ENCODE assay signal across 8 cellular contexts in genomic region chrX:40474205-40474626, GRCh38.
DNase-seq lines count a peak whose midpoint lies in the region; ATAC-seq and TF ChIP-seq lines count a peak whose summit lies in the region.

No MANE protein-coding gene starts in this region.

- no peaks in the 10 kb centered on the region for H3K27me3 ChIP-seq in sigmoid colon

- no peaks in the 10 kb centered on the region for H3K36me3 ChIP-seq in sigmoid colon

- intact Hi-C loops in sigmoid colon (cut with DNase I), result no loop called here

- no peaks in the 10 kb centered on the region for H3K9me3 ChIP-seq in sigmoid colon

- no peak for ATAC-seq in GM18861 (IDR thresholded peaks at IDR 0.05; ENCODE audit: unreplicated experiment)
- no peak for ATAC-seq in GM19351 (IDR thresholded peaks at IDR 0.05; ENCODE audit: unreplicated experiment)

- H3K27ac ChIP-seq in sigmoid colon, result peak overlapping the region in 1 of 4 donors; percentile 8

- no peak overlapping the region for H3K4me3 ChIP-seq in sigmoid colon

- no peak for TF ChIP-seq CTCF in sigmoid colon (IDR thresholded peaks at IDR 0.05)

- DNase-seq in NCI-H1092 (lab: John Stamatoyannopoulos, UW) (peak; percentile 12), NCI-H1092 treated with DMSO at 0.1 percent for 48 hours (lab: John Stamatoyannopoulos, UW) (no peak), NCI-H69 (lab: John Stamatoyannopoulos, UW) (peak; percentile 97), glomerular visceral epithelial cell (ENCODE audit: extremely low spot score) (peak; percentile 90), sigmoid colon (peak; percentile 67), UCSD-AML1 (lab: John Stamatoyannopoulos, UW; ENCODE audit: unreplicated experiment) (no peak)

- no peak for TF ChIP-seq POLR2A in sigmoid colon (IDR thresholded peaks at IDR 0.05)

- 39 to 70% methylated on average over 14 of the region's 14 CpGs for WGBS in sigmoid colon, 2 donors

- H3K4me1 ChIP-seq in sigmoid colon, result peaks cover 0 to 26% (median 16%) of the 10 kb centered on the region in 4 donors

- TF ChIP-seq EP300 in sigmoid colon (IDR thresholded peaks at IDR 0.05), result no peak

Comparison
In these comparisons a context has a peak if more than half of its experiments do, and no peak if none do; other contexts are left out.
1. DNase-seq: peak in NCI-H1092 (single experiment), NCI-H69 (single experiment), glomerular visceral epithelial cell (single experiment) and sigmoid colon (single experiment); none in NCI-H1092 treated with DMSO at 0.1 percent for 48 hours (single experiment) and UCSD-AML1 (single experiment).